In the genomic region with DNA sequence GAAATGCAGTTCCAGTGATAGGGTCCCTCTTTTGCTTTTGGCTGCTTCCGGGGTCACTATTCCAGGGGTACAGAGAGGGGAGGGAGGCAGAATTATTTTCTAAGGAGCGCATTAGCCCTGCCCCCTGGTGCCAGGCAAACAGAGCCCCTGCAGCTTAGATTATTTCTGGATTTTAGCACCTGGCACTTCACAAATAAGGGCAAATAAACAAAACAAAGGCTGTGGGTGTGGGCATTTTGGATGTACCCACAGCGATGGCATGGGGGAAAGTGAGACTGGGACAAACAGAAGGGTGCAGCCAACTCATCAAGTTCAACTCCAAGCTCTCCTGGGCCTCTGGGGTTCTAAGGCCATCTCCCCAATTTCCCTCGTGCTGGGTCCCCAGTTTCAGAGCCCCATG, we compare ENCODE assay signal across 1 cellular context.
TF ChIP-seq lines count a peak whose summit lies in the region.

No MANE protein-coding gene starts in this region.

TF ChIP-seq in GM12878, 131 proteins besides CTCF, POLR2A, EP300 and RAD21:
- no peak for TF ChIP-seq TCF12 (IDR thresholded peaks at IDR 0.05; ENCODE audit: low read depth, low read length)
- TF ChIP-seq SMAD5 (IDR thresholded peaks at IDR 0.05; ENCODE audit: low read depth) = no peak
- TF ChIP-seq TBL1XR1 (IDR thresholded peaks at IDR 0.05; ENCODE audit: low read depth, low read length) = no peak
- TF ChIP-seq, protein P1, sequence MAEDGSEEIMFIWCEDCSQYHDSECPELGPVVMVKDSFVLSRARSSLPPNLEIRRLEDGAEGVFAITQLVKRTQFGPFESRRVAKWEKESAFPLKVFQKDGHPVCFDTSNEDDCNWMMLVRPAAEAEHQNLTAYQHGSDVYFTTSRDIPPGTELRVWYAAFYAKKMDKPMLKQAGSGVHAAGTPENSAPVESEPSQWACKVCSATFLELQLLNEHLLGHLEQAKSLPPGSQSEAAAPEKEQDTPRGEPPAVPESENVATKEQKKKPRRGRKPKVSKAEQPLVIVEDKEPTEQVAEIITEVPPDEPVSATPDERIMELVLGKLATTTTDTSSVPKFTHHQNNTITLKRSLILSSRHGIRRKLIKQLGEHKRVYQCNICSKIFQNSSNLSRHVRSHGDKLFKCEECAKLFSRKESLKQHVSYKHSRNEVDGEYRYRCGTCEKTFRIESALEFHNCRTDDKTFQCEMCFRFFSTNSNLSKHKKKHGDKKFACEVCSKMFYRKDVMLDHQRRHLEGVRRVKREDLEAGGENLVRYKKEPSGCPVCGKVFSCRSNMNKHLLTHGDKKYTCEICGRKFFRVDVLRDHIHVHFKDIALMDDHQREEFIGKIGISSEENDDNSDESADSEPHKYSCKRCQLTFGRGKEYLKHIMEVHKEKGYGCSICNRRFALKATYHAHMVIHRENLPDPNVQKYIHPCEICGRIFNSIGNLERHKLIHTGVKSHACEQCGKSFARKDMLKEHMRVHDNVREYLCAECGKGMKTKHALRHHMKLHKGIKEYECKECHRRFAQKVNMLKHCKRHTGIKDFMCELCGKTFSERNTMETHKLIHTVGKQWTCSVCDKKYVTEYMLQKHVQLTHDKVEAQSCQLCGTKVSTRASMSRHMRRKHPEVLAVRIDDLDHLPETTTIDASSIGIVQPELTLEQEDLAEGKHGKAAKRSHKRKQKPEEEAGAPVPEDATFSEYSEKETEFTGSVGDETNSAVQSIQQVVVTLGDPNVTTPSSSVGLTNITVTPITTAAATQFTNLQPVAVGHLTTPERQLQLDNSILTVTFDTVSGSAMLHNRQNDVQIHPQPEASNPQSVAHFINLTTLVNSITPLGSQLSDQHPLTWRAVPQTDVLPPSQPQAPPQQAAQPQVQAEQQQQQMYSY (CRISPR knock-in tag; IDR thresholded peaks at IDR 0.05) = no peak
- TF ChIP-seq HDAC6 (IDR thresholded peaks at IDR 0.05; ENCODE audit: unreplicated experiment) = no peak
- no peak for TF ChIP-seq NR2C1 (IDR thresholded peaks at IDR 0.05)
